Comparison of ENCODE assay signal across 1 cellular context in genomic region chr3:197749601-197750395, GRCh38.
A peak's percentile ranks its signal among the peaks of the same experiment; 100 is the strongest.
TF ChIP-seq lines count a peak whose summit lies in the region.

Gene FYTTD1 (plus strand): TSS chr3:197749883. CDS start chr3:197749972, 89 bp downstream.

TF ChIP-seq in GM12878, 131 proteins besides CTCF, POLR2A, EP300 and RAD21 (continued from another document):
- TF ChIP-seq, protein P1, sequence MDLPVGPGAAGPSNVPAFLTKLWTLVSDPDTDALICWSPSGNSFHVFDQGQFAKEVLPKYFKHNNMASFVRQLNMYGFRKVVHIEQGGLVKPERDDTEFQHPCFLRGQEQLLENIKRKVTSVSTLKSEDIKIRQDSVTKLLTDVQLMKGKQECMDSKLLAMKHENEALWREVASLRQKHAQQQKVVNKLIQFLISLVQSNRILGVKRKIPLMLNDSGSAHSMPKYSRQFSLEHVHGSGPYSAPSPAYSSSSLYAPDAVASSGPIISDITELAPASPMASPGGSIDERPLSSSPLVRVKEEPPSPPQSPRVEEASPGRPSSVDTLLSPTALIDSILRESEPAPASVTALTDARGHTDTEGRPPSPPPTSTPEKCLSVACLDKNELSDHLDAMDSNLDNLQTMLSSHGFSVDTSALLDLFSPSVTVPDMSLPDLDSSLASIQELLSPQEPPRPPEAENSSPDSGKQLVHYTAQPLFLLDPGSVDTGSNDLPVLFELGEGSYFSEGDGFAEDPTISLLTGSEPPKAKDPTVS (IDR thresholded peaks at IDR 0.05; ENCODE audit: low read depth, low read length) = no peak
- TF ChIP-seq SUPT20H (IDR thresholded peaks at IDR 0.05; ENCODE audit: borderline replicate concordance, control insufficient read depth, low read depth, low read length) = no peak
- TF ChIP-seq ZNF217 (IDR thresholded peaks at IDR 0.05) = 0 out of 2 replicates have a peak, but pooled peaks have one; percentile 60
- TF ChIP-seq, protein P2, sequence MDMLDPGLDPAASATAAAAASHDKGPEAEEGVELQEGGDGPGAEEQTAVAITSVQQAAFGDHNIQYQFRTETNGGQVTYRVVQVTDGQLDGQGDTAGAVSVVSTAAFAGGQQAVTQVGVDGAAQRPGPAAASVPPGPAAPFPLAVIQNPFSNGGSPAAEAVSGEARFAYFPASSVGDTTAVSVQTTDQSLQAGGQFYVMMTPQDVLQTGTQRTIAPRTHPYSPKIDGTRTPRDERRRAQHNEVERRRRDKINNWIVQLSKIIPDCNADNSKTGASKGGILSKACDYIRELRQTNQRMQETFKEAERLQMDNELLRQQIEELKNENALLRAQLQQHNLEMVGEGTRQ (IDR thresholded peaks at IDR 0.05; ENCODE audit: borderline replicate concordance, low read depth, low read length) = no peak
- TF ChIP-seq SREBF1 (IDR thresholded peaks at IDR 0.05; ENCODE audit: low read length) = no peak
- no peak for TF ChIP-seq CHD4 (IDR thresholded peaks at IDR 0.05)
- no peak for TF ChIP-seq TCF3 (IDR thresholded peaks at IDR 0.05; ENCODE audit: borderline replicate concordance, insufficient read depth, low read depth, low read length)
- peak; percentile 58; the same call in 1 of the 2 replicates for TF ChIP-seq SMAD5 (IDR thresholded peaks at IDR 0.05; ENCODE audit: low read depth)
- peak; percentile 83; the same call in 1 of the 2 replicates for TF ChIP-seq LARP7 (IDR thresholded peaks at IDR 0.05)
- TF ChIP-seq SIN3A (IDR thresholded peaks at IDR 0.05; ENCODE audit: low read depth, low read length) = no peak
- no peak; the same call in 1 of the 2 replicates for TF ChIP-seq RBBP5 (conservative IDR thresholded peaks at IDR 0.05)
- TF ChIP-seq CHD1 (IDR thresholded peaks at IDR 0.05; ENCODE audit: low read depth, low read length) = no peak
- TF ChIP-seq, protein P3, sequence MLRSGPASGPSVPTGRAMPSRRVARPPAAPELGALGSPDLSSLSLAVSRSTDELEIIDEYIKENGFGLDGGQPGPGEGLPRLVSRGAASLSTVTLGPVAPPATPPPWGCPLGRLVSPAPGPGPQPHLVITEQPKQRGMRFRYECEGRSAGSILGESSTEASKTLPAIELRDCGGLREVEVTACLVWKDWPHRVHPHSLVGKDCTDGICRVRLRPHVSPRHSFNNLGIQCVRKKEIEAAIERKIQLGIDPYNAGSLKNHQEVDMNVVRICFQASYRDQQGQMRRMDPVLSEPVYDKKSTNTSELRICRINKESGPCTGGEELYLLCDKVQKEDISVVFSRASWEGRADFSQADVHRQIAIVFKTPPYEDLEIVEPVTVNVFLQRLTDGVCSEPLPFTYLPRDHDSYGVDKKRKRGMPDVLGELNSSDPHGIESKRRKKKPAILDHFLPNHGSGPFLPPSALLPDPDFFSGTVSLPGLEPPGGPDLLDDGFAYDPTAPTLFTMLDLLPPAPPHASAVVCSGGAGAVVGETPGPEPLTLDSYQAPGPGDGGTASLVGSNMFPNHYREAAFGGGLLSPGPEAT (IDR thresholded peaks at IDR 0.05; ENCODE audit: low read depth) = 0 out of 2 replicates have a peak, but pooled peaks have one; percentile 39
- no peak for TF ChIP-seq NFYA (IDR thresholded peaks at IDR 0.05; ENCODE audit: borderline replicate concordance, low read depth, low read length)
- TF ChIP-seq CREB1 (IDR thresholded peaks at IDR 0.05; ENCODE audit: low read depth) = peak; percentile 42; the same call in 1 of the 2 replicates
